8 cellular contexts compared by ENCODE assay signal in genomic region chr7:73557108-73557396, GRCh38. TPM values are rescaled to one million over a fixed set of nuclear protein-coding genes. Genes with fewer than 3 reads are reported as not detected.
DNase-seq lines count a peak whose midpoint lies in the region; ATAC-seq, FAIRE-seq and TF ChIP-seq lines count a peak whose summit lies in the region.

No MANE protein-coding gene starts in this region.

- peaks cover 23 to 49% (median 47%) of the 10 kb centered on the region in 11 experiments; a peak in 21 of 22 replicates for H4K20me1 ChIP-seq in BLaER1 treated with 17β-estradiol and CSF1 and Interleukin-3, amounts not matched to agents 10 nM and 100 nM
- peaks cover 5% of the 10 kb centered on the region; the same call in 1 of the 2 replicates for H4K20me1 ChIP-seq in HepG2 (ENCODE audit: insufficient read depth, low read length)

- H3K27me3 ChIP-seq in BLaER1 treated with 17β-estradiol and CSF1 and Interleukin-3, amounts not matched to agents 10 nM and 100 nM = no peaks in the 10 kb centered on the region
- no peaks in the 10 kb centered on the region; a peak in 1 of 5 replicates for H3K27me3 ChIP-seq in HepG2 (ENCODE audit: control insufficient read depth in 1 of 2, insufficient read depth in 2 of 2, low read length in 2 of 2)

- no peak overlapping the region for H2AFZ ChIP-seq in HepG2 (ENCODE audit: low read length)

- H3K4me2 ChIP-seq in BLaER1 treated with 17β-estradiol and CSF1 and Interleukin-3, amounts not matched to agents 10 nM and 100 nM = peak overlapping the region; percentile 88 to 99 (median 95); a peak in 20 of 22 replicates
- peak overlapping the region; percentile 89 for H3K4me2 ChIP-seq in HepG2 (ENCODE audit: low read depth, low read length)

- intact Hi-C loops in HepG2 (cut with micrococcal nuclease; ENCODE audit: unreplicated experiment) = loop anchor here (5.0 kb wide), 1 partner anchor 35 kb away; the partner anchor contains the start of gene BAZ1B

- ATAC-seq in GM19395 (IDR thresholded peaks at IDR 0.05; ENCODE audit: unreplicated experiment) (peak; percentile 86), HG03521 (IDR thresholded peaks at IDR 0.05; ENCODE audit: unreplicated experiment) (peak; percentile 87), HepG2 (peak; percentile 95)

- WGBS in HepG2 (ENCODE audit: low lambda C conversion rate) = no CpG with 5 or more reads among the region's 36 CpGs

- peak in 1 of 2 experiments; percentile 52; a peak in 2 of 4 replicates for TF ChIP-seq POLR2A in HepG2 (IDR thresholded peaks at IDR 0.05; ENCODE audit: insufficient read depth in 1 of 2, low read depth in 2 of 2, low read length in 2 of 2)

- POLR2A ChIA-PET in HepG2 (lab: Yijun Ruan, JAX) = interaction anchor here (0.6 to 2.5 kb wide), 6 partner anchors 12 to 159 kb away, joined by 3 to 16 read pairs (median 4); partner anchors contain the start of genes BAZ1B and TBL2

- no TSS peak for BruUV-seq in HepG2 (replicated peaks; lab: Mats Ljungman, UMichigan)

- H3K9ac ChIP-seq in BLaER1 treated with 17β-estradiol and CSF1 and Interleukin-3, amounts not matched to agents 10 nM and 100 nM = peak overlapping the region; percentile 97 to 100 (median 99)
- H3K9ac ChIP-seq in HepG2 (ENCODE audit: insufficient read depth, low read depth, low read length) = peak overlapping the region; percentile 94

- CTCF ChIA-PET in HepG2 (lab: Yijun Ruan, JAX; ENCODE audit: low intra/inter-chr PET ratio, low total read pairs) = no interaction called here

- no peak for FAIRE-seq in HepG2 (lab: Jason Lieb, UNC)

- H3K27ac ChIP-seq in BLaER1 treated with 17β-estradiol and CSF1 and Interleukin-3, amounts not matched to agents 10 nM and 100 nM = peak overlapping the region; percentile 96 to 100 (median 99)
- H3K27ac ChIP-seq in HepG2 (ENCODE audit: extremely low read length, insufficient read depth, low read length) = peak overlapping the region; percentile 98

- in situ Hi-C loops in HepG2 (cut with HindIII; ENCODE audit: extremely low pct_ligation_motif_present, low pct_unique_long_range_greater_than_20kb) = no loop called here

- DNase-seq in NCI-H526 treated with DMSO at 0.1 percent for 48 hours (lab: John Stamatoyannopoulos, UW) = peak; percentile 75
- DNase-seq in activated CD4-positive, alpha-beta T cell treated with anti-CD3 and anti-CD28 coated beads, Interleukin-2, amount 50 U/mL, for 24 hours (ENCODE audit: low read depth in 1 of 2, low spot score in 1 of 2) = peak; percentile 73 to 83
- DNase-seq in dermis blood vessel endothelial cell = peak; percentile 95
- peak; percentile 85 for DNase-seq in HepG2 (ENCODE audit: low spot score)
- peak; percentile 85 to 89 for DNase-seq in stimulated activated CD4-positive, alpha-beta T cell treated with anti-CD3 and anti-CD28 coated beads, Interleukin-2, amount 100 ng/mL, for 48 hours

- H3K4me1 ChIP-seq in BLaER1 treated with 17β-estradiol and CSF1 and Interleukin-3, amounts not matched to agents 10 nM and 100 nM = peaks cover 25 to 53% (median 37%) of the 10 kb centered on the region in 10 experiments
- H3K4me1 ChIP-seq in HepG2 (ENCODE audit: insufficient read depth, low read length) = peaks cover 51% of the 10 kb centered on the region

- TF ChIP-seq EP300 in HepG2 (IDR thresholded peaks at IDR 0.05; ENCODE audit: low read depth in 2 of 2, low read length in 2 of 2) = 0 out of 4 replicates have a peak, but pooled peaks of 1 of the 2 experiments have one; percentile 21
- TF ChIP-seq EP300 in HepG2 (CRISPR knock-in tag; IDR thresholded peaks at IDR 0.05; ENCODE audit: borderline replicate concordance) = no peak

- TF ChIP-seq RAD21 in HepG2 (CRISPR knock-in tag; IDR thresholded peaks at IDR 0.05) = no peak

- H3K9me3 ChIP-seq in BLaER1 treated with 17β-estradiol and CSF1 and Interleukin-3, amounts not matched to agents 10 nM and 100 nM (replicated peaks in 1 of 11) = 0 out of 22 replicates have a peak, but pooled peaks cover 0 to 1% (median 0%) of the 10 kb centered on the region in 11 experiments
- no peaks in the 10 kb centered on the region for H3K9me3 ChIP-seq in HepG2 (ENCODE audit: low read length)

- H3K36me3 ChIP-seq in BLaER1 treated with 17β-estradiol and CSF1 and Interleukin-3, amounts not matched to agents 10 nM and 100 nM = peaks cover 23 to 37% (median 35%) of the 10 kb centered on the region in 11 experiments
- peaks cover 0 to 6% of the 10 kb centered on the region in 2 experiments; a peak in 3 of 5 replicates for H3K36me3 ChIP-seq in HepG2 (replicated peaks in 1 of 2; ENCODE audit: control insufficient read depth in 1 of 2, insufficient read depth in 2 of 2, low read length in 2 of 2)

- TF ChIP-seq CTCF in HepG2 (CRISPR knock-in tag; IDR thresholded peaks at IDR 0.05) = no peak

- H3K79me2 ChIP-seq in HepG2 (ENCODE audit: insufficient read depth, low read length) = peaks cover 27% of the 10 kb centered on the region

- peak overlapping the region; percentile 78 to 95 (median 84) for H3K4me3 ChIP-seq in BLaER1 treated with 17β-estradiol and CSF1 and Interleukin-3, amounts not matched to agents 10 nM and 100 nM
- peak overlapping the region; percentile 86 to 94 (median 90) for H3K4me3 ChIP-seq in HepG2 (replicated peaks in 1 of 3; ENCODE audit: insufficient read depth in 1 of 3, low read depth in 2 of 3, low read length in 3 of 3)

RNA-seq across cellular contexts. Expression of gene BCL7B, which starts 0.4 kb away (rescaled TPM):
- total RNA-seq in dermis blood vessel endothelial cell = 18.5 and 32.2 TPM in 2 replicates
- 22.1 and 24.3 TPM in 2 replicates for total RNA-seq in HepG2 (2016; rRNA removed; fragmentation: Illumina TruSeq; extraction: Trizol)
- total RNA-seq in HepG2 (2016; cell fraction: cytosol; rRNA removed; fragmentation: Illumina TruSeq; extraction: Trizol; ENCODE audit: low read depth) = 46.0 and 47.6 TPM in 2 replicates
- total RNA-seq in HepG2 (2016; cell fraction: insoluble cytoplasmic fraction; rRNA removed; fragmentation: Illumina TruSeq; extraction: Trizol) = 17.6 and 24.7 TPM in 2 replicates
- 71.6 and 76.1 TPM in 2 replicates for total RNA-seq in HepG2 (2016; cell fraction: membrane; rRNA removed; fragmentation: Illumina TruSeq; extraction: Trizol)
- 13.2 and 14.6 TPM in 2 replicates for total RNA-seq in HepG2 (2016; cell fraction: nucleus; rRNA removed; fragmentation: Illumina TruSeq; extraction: Trizol)
- polyA plus RNA-seq in HepG2 (2011; rRNA removed) = 38.2 and 38.3 TPM in 2 replicates
- 26.3 and 36.9 TPM in 2 replicates for polyA plus RNA-seq in HepG2 (2011; cell fraction: cytosol; rRNA removed)
- polyA plus RNA-seq in HepG2 (2011; cell fraction: nucleus; rRNA removed) = 18.9 and 21.3 TPM in 2 replicates
- 17.2 and 21.1 TPM in 2 replicates for polyA plus RNA-seq in HepG2 (2012)
- polyA plus RNA-seq in HepG2 (2016; cell fraction: cytosol; fragmentation: Illumina TruSeq; extraction: Trizol; ENCODE audit: low read depth) = 67.1 and 73.8 TPM in 2 replicates
- polyA plus RNA-seq in HepG2 (2016; cell fraction: insoluble cytoplasmic fraction; fragmentation: Illumina TruSeq; extraction: Trizol; ENCODE audit: low read depth) = 26.5 and 34.4 TPM in 2 replicates
- polyA plus RNA-seq in HepG2 (2016; cell fraction: membrane; fragmentation: Illumina TruSeq; extraction: Trizol; ENCODE audit: low read depth) = 87.1 and 87.3 TPM in 2 replicates
- 31.2 and 33.1 TPM in 2 replicates for polyA plus RNA-seq in HepG2 (2016; cell fraction: nucleus; fragmentation: Illumina TruSeq; extraction: Trizol; ENCODE audit: insufficient read depth, low read depth)
- 47.1 and 98.7 TPM in 2 replicates for polyA minus RNA-seq in HepG2 (2011; rRNA and poly(A)+ RNA removed; ENCODE audit: low replicate concordance)
- polyA minus RNA-seq in HepG2 (2011; cell fraction: cytosol; rRNA and poly(A)+ RNA removed) = 17.2 and 21.1 TPM in 2 replicates
- 13.4 and 13.7 TPM in 2 replicates for polyA minus RNA-seq in HepG2 (2011; cell fraction: nucleus; rRNA and poly(A)+ RNA removed)

RNA-seq across cellular contexts. Expression of gene TBL2, which starts 21.3 kb away (rescaled TPM):
- 55.0 and 68.1 TPM in 2 replicates for total RNA-seq in dermis blood vessel endothelial cell
- total RNA-seq in HepG2 (2016; rRNA removed; fragmentation: Illumina TruSeq; extraction: Trizol) = 17.7 and 47.2 TPM in 2 replicates
- 15.6 and 16.0 TPM in 2 replicates for total RNA-seq in HepG2 (2016; cell fraction: cytosol; rRNA removed; fragmentation: Illumina TruSeq; extraction: Trizol; ENCODE audit: low read depth)
- 18.0 and 45.6 TPM in 2 replicates for total RNA-seq in HepG2 (2016; cell fraction: insoluble cytoplasmic fraction; rRNA removed; fragmentation: Illumina TruSeq; extraction: Trizol)
- 19.6 and 21.4 TPM in 2 replicates for total RNA-seq in HepG2 (2016; cell fraction: membrane; rRNA removed; fragmentation: Illumina TruSeq; extraction: Trizol)
- 39.7 and 53.4 TPM in 2 replicates for total RNA-seq in HepG2 (2016; cell fraction: nucleus; rRNA removed; fragmentation: Illumina TruSeq; extraction: Trizol)
- 43.4 and 51.8 TPM in 2 replicates for polyA plus RNA-seq in HepG2 (2011; rRNA removed)
- 34.9 and 60.3 TPM in 2 replicates for polyA plus RNA-seq in HepG2 (2011; cell fraction: cytosol; rRNA removed)
- polyA plus RNA-seq in HepG2 (2011; cell fraction: nucleus; rRNA removed) = 48.6 and 49.4 TPM in 2 replicates
- polyA plus RNA-seq in HepG2 (2012) = 20.5 and 28.9 TPM in 2 replicates
- 5.7 and 6.6 TPM in 2 replicates for polyA plus RNA-seq in HepG2 (2016; cell fraction: cytosol; fragmentation: Illumina TruSeq; extraction: Trizol; ENCODE audit: low read depth)
- polyA plus RNA-seq in HepG2 (2016; cell fraction: insoluble cytoplasmic fraction; fragmentation: Illumina TruSeq; extraction: Trizol; ENCODE audit: low read depth) = 12.8 and 15.1 TPM in 2 replicates
- polyA plus RNA-seq in HepG2 (2016; cell fraction: membrane; fragmentation: Illumina TruSeq; extraction: Trizol; ENCODE audit: low read depth) = 8.4 and 11.1 TPM in 2 replicates
- polyA plus RNA-seq in HepG2 (2016; cell fraction: nucleus; fragmentation: Illumina TruSeq; extraction: Trizol; ENCODE audit: insufficient read depth, low read depth) = 59.0 and 65.3 TPM in 2 replicates
- polyA minus RNA-seq in HepG2 (2011; rRNA and poly(A)+ RNA removed; ENCODE audit: low replicate concordance) = 93.7 and 149 TPM in 2 replicates
- 63.0 and 87.1 TPM in 2 replicates for polyA minus RNA-seq in HepG2 (2011; cell fraction: cytosol; rRNA and poly(A)+ RNA removed)
- 28.2 and 35.2 TPM in 2 replicates for polyA minus RNA-seq in HepG2 (2011; cell fraction: nucleus; rRNA and poly(A)+ RNA removed)

RNA-seq across cellular contexts. Expression of gene BAZ1B, which starts 35.0 kb away (rescaled TPM):
- total RNA-seq in dermis blood vessel endothelial cell = 55.1 and 72.5 TPM in 2 replicates
- 69.4 and 93.4 TPM in 2 replicates for total RNA-seq in HepG2 (2016; rRNA removed; fragmentation: Illumina TruSeq; extraction: Trizol)
- 29.9 and 35.0 TPM in 2 replicates for total RNA-seq in HepG2 (2016; cell fraction: cytosol; rRNA removed; fragmentation: Illumina TruSeq; extraction: Trizol; ENCODE audit: low read depth)
- 68.0 and 83.9 TPM in 2 replicates for total RNA-seq in HepG2 (2016; cell fraction: insoluble cytoplasmic fraction; rRNA removed; fragmentation: Illumina TruSeq; extraction: Trizol)
- total RNA-seq in HepG2 (2016; cell fraction: membrane; rRNA removed; fragmentation: Illumina TruSeq; extraction: Trizol) = 26.8 and 29.8 TPM in 2 replicates
- 55.8 and 62.8 TPM in 2 replicates for total RNA-seq in HepG2 (2016; cell fraction: nucleus; rRNA removed; fragmentation: Illumina TruSeq; extraction: Trizol)
- polyA plus RNA-seq in HepG2 (2011; rRNA removed) = 16.0 and 18.6 TPM in 2 replicates
- polyA plus RNA-seq in HepG2 (2011; cell fraction: cytosol; rRNA removed) = 11.7 and 16.5 TPM in 2 replicates
- 12.5 and 14.6 TPM in 2 replicates for polyA plus RNA-seq in HepG2 (2011; cell fraction: nucleus; rRNA removed)
- polyA plus RNA-seq in HepG2 (2012) = 30.4 and 30.5 TPM in 2 replicates
- polyA plus RNA-seq in HepG2 (2016; cell fraction: cytosol; fragmentation: Illumina TruSeq; extraction: Trizol; ENCODE audit: low read depth) = 2.1 and 2.4 TPM in 2 replicates
- polyA plus RNA-seq in HepG2 (2016; cell fraction: insoluble cytoplasmic fraction; fragmentation: Illumina TruSeq; extraction: Trizol; ENCODE audit: low read depth) = 54.0 and 59.8 TPM in 2 replicates
- polyA plus RNA-seq in HepG2 (2016; cell fraction: membrane; fragmentation: Illumina TruSeq; extraction: Trizol; ENCODE audit: low read depth) = 6.2 and 7.3 TPM in 2 replicates
- polyA plus RNA-seq in HepG2 (2016; cell fraction: nucleus; fragmentation: Illumina TruSeq; extraction: Trizol; ENCODE audit: insufficient read depth, low read depth) = 62.5 and 70.0 TPM in 2 replicates
- polyA minus RNA-seq in HepG2 (2011; rRNA and poly(A)+ RNA removed; ENCODE audit: low replicate concordance) = 27.5 and 49.4 TPM in 2 replicates
- 27.1 and 30.7 TPM in 2 replicates for polyA minus RNA-seq in HepG2 (2011; cell fraction: cytosol; rRNA and poly(A)+ RNA removed)
- polyA minus RNA-seq in HepG2 (2011; cell fraction: nucleus; rRNA and poly(A)+ RNA removed) = 31.3 and 44.1 TPM in 2 replicates

Comparison
In these comparisons a context has a peak if more than half of its experiments do, and no peak if none do; other contexts are left out.
1. Peak in every context shown above with its lines: DNase-seq, ATAC-seq, H3K4me3 ChIP-seq and H3K27ac ChIP-seq.